In genomic region chr4:110505440-110505839, GRCh38 we compare ENCODE assay signal across 9 cellular contexts.
"Had no signal": no experiment of that assay in that cellular context is flagged by ENCODE, and none has a peak within 500 bp of the region (broad histone marks: within the 10 kb centered on the region; RNA-seq: fewer than 3 reads in every experiment).

No MANE protein-coding gene starts in this region.

- H3K4me2 ChIP-seq: KMS-11 had no signal

- FAIRE-seq: HTR-8/SVneo had no signal

- ATAC-seq: HCT116 had no signal

- DNase-seq: GM23248, GOT3, H7, HFFc6, KBM-7 had no signal

- H3K4me3 ChIP-seq: GM23248, HAP-1 had no signal

- H3K9ac ChIP-seq: GM23248, KMS-11 had no signal

- H2AFZ ChIP-seq: GM23248 had no signal

- H3K27ac ChIP-seq: GM23248, KMS-11 had no signal

- H3K36me3 ChIP-seq: HAP-1 had no signal
